ENCODE assay signal across 17 cellular contexts in genomic region chr13:78046349-78046748, GRCh38.
DNase-seq lines count a peak whose midpoint lies in the region; ATAC-seq and TF ChIP-seq lines count a peak whose summit lies in the region.
"Had no signal": no experiment of that assay in that cellular context is flagged by ENCODE, and none has a peak within 500 bp of the region (broad histone marks: within the 10 kb centered on the region; RNA-seq: fewer than 3 reads in every experiment).

No MANE protein-coding gene starts in this region.

- CTCF ChIA-PET in activated naive CD4-positive, alpha-beta T cell treated with anti-CD3 and anti-CD28 coated beads, Interleukin-2, amount 10 ng/mL, durations not matched to agents 7 days and 5 days (lab: Charles Lee) = no interaction called here

- 67% methylated on average over 1 of the region's 2 CpGs; no CpG with 5 or more reads in 1 of the 2 experiments for WGBS in endodermal cell (ENCODE audit: insufficient coverage in 1 of 2, insufficient read length in 1 of 2), 2 experiments

- H3K4me1 Mint-ChIP-seq in endodermal cell = peaks cover 6% of the 10 kb centered on the region
- H3K4me1 Mint-ChIP-seq in activated naive CD4-positive, alpha-beta T cell treated with anti-CD3 and anti-CD28 coated beads, Interleukin-2, amount 10 ng/mL, durations not matched to agents 7 days and 5 days = no peaks in the 10 kb centered on the region

- no peak overlapping the region for H3K4me3 Mint-ChIP-seq in endodermal cell
- H3K4me3 Mint-ChIP-seq in activated naive CD4-positive, alpha-beta T cell treated with anti-CD3 and anti-CD28 coated beads, Interleukin-2, amount 10 ng/mL, durations not matched to agents 7 days and 5 days = no peak overlapping the region
- H3K4me3 Mint-ChIP-seq: activated T-cell treated with anti-CD3 and anti-CD28 coated beads, Interleukin-2, amount 50 U/mL, for 4 hours had no signal

- no peak overlapping the region for H3K4me3 ChIP-seq in endodermal cell (ENCODE audit: low read length)
- H3K4me3 ChIP-seq: BLaER1 treated with 17β-estradiol and CSF1 and Interleukin-3, amounts not matched to agents 10 nM and 100 nM; body of pancreas; lower lobe of right lung; spleen had no signal

- no peak overlapping the region for H3K9ac ChIP-seq in endodermal cell (ENCODE audit: extremely low read depth, low read length, poor library complexity, severe bottlenecking)
- H3K9ac ChIP-seq: BLaER1 treated with 17β-estradiol and CSF1 and Interleukin-3, amounts not matched to agents 10 nM and 100 nM had no signal

- peak; percentile 97 for ATAC-seq in GM18909 (IDR thresholded peaks at IDR 0.05; ENCODE audit: poor library complexity, unreplicated experiment)
- peak; percentile 82 for ATAC-seq in GM21576 (IDR thresholded peaks at IDR 0.05; ENCODE audit: unreplicated experiment)
- peak; percentile 84 for ATAC-seq in HG03064 (IDR thresholded peaks at IDR 0.05; ENCODE audit: low read depth, unreplicated experiment)
- ATAC-seq: activated T-cell treated with anti-CD3 and anti-CD28 coated beads, Interleukin-2, amount 50 U/mL, for 4 hours; body of pancreas; lower lobe of right lung had no signal

- no peak for TF ChIP-seq CTCF in endodermal cell (conservative IDR thresholded peaks at IDR 0.05)

- H3K27me3 Mint-ChIP-seq in endodermal cell (ENCODE audit: insufficient read depth) = no peaks in the 10 kb centered on the region
- H3K27me3 Mint-ChIP-seq in activated naive CD4-positive, alpha-beta T cell treated with anti-CD3 and anti-CD28 coated beads, Interleukin-2, amount 10 ng/mL, durations not matched to agents 7 days and 5 days = no peaks in the 10 kb centered on the region

- H3K36me3 ChIP-seq in endodermal cell (ENCODE audit: control insufficient read depth, insufficient read depth, low read length) = no peaks in the 10 kb centered on the region
- H3K36me3 ChIP-seq: BLaER1 treated with 17β-estradiol and CSF1 and Interleukin-3, amounts not matched to agents 10 nM and 100 nM; lower lobe of right lung; neutrophil; spleen had no signal

- H3K9me3 Mint-ChIP-seq in endodermal cell = no peaks in the 10 kb centered on the region
- H3K9me3 Mint-ChIP-seq in activated naive CD4-positive, alpha-beta T cell treated with anti-CD3 and anti-CD28 coated beads, Interleukin-2, amount 10 ng/mL, durations not matched to agents 7 days and 5 days = no peaks in the 10 kb centered on the region
- H3K9me3 Mint-ChIP-seq: activated T-cell treated with anti-CD3 and anti-CD28 coated beads, Interleukin-2, amount 50 U/mL, for 4 hours had no signal

- H3K36me3 Mint-ChIP-seq in endodermal cell (ENCODE audit: low read depth) = no peaks in the 10 kb centered on the region
- H3K36me3 Mint-ChIP-seq in activated naive CD4-positive, alpha-beta T cell treated with anti-CD3 and anti-CD28 coated beads, Interleukin-2, amount 10 ng/mL, durations not matched to agents 7 days and 5 days = no peaks in the 10 kb centered on the region

- no peaks in the 10 kb centered on the region for H3K4me1 ChIP-seq in endodermal cell (ENCODE audit: control insufficient read depth, insufficient read depth, low read length)
- H3K4me1 ChIP-seq: body of pancreas, lower lobe of right lung had no signal

- H3K9me3 ChIP-seq in endodermal cell (ENCODE audit: control insufficient read depth, low read length) = no peaks in the 10 kb centered on the region
- H3K9me3 ChIP-seq: BLaER1 treated with 17β-estradiol and CSF1 and Interleukin-3, amounts not matched to agents 10 nM and 100 nM; body of pancreas; lower lobe of right lung; neutrophil had no signal

- H3K27me3 ChIP-seq in endodermal cell (ENCODE audit: control insufficient read depth, insufficient read depth, low read length, poor library complexity, severe bottlenecking) = no peaks in the 10 kb centered on the region
- H3K27me3 ChIP-seq: BLaER1 treated with 17β-estradiol and CSF1 and Interleukin-3, amounts not matched to agents 10 nM and 100 nM; body of pancreas; neutrophil had no signal

- no peak for DNase-seq in endodermal cell
- no peak for DNase-seq in activated naive CD4-positive, alpha-beta T cell treated with anti-CD3 and anti-CD28 coated beads, Interleukin-2, amount 10 ng/mL, durations not matched to agents 7 days and 5 days
- DNase-seq in activated naive CD4-positive, alpha-beta T cell treated with Interleukin-2 at 50 U/mL for 16 hours = no peak
- DNase-seq in AG08395 (ENCODE audit: low spot score) = no peak
- DNase-seq in DMS79 (lab: John Stamatoyannopoulos, UW) = no peak
- DNase-seq: activated CD4-positive, CD25-positive, alpha-beta regulatory T cell; activated T-cell treated with anti-CD3 and anti-CD28 coated beads, Interleukin-2, amount 50 U/mL, for 4 hours; body of pancreas; head of caudate nucleus; lower lobe of right lung; NCI-H82; spleen had no signal

- H3K27ac Mint-ChIP-seq in endodermal cell = no peak overlapping the region
- no peak overlapping the region for H3K27ac Mint-ChIP-seq in activated naive CD4-positive, alpha-beta T cell treated with anti-CD3 and anti-CD28 coated beads, Interleukin-2, amount 10 ng/mL, durations not matched to agents 7 days and 5 days

- H3K27ac ChIP-seq in endodermal cell (ENCODE audit: low read depth, low read length) = peak overlapping the region; percentile 22
- H3K27ac ChIP-seq: BLaER1 treated with 17β-estradiol and CSF1 and Interleukin-3, amounts not matched to agents 10 nM and 100 nM; body of pancreas; lower lobe of right lung; neutrophil had no signal
